14 cellular contexts compared by ENCODE assay signal in genomic region chr5:138552700-138553099, GRCh38. TPM values are rescaled to one million over a fixed set of nuclear protein-coding genes. Genes with fewer than 3 reads are reported as not detected.
DNase-seq lines count a peak whose midpoint lies in the region; ATAC-seq and TF ChIP-seq lines count a peak whose summit lies in the region.
"Had no signal": no experiment of that assay in that cellular context is flagged by ENCODE, and none has a peak within 500 bp of the region (broad histone marks: within the 10 kb centered on the region; RNA-seq: fewer than 3 reads in every experiment).

No MANE protein-coding gene starts in this region.

- H3K27me3 Mint-ChIP-seq in activated naive CD8-positive, alpha-beta T cell treated with anti-CD3 and anti-CD28 coated beads, Interleukin-2, amount 10 ng/mL, durations not matched to agents 7 days and 5 days, result no peaks in the 10 kb centered on the region
- no peaks in the 10 kb centered on the region for H3K27me3 Mint-ChIP-seq in activated naive CD8-positive, alpha-beta T cell treated with anti-CD3 and anti-CD28 coated beads, Interleukin-2, amount 50 U/mL, for 24 hours
- H3K27me3 Mint-ChIP-seq: CD4-positive, CD25-positive, alpha-beta regulatory T cell; T-cell had no signal

- no peak overlapping the region for H3K9ac ChIP-seq in DND-41 (ENCODE audit: low read depth, low read length)

- ATAC-seq in activated naive CD8-positive, alpha-beta T cell treated with anti-CD3 and anti-CD28 coated beads, Interleukin-2, amount 10 ng/mL, durations not matched to agents 7 days and 5 days (ENCODE audit: low read depth), result no peak
- ATAC-seq in activated naive CD8-positive, alpha-beta T cell treated with anti-CD3 and anti-CD28 coated beads, Interleukin-2, amount 50 U/mL, for 24 hours, result no peak
- ATAC-seq in DND-41 (ENCODE audit: insufficient read depth, low read depth) (peak; percentile 6; the same call in 1 of the 3 replicates), psoas muscle (peak in 3 of 4 donors; percentile 7 to 15 (median 7))
- ATAC-seq: T-cell had no signal

- no peaks in the 10 kb centered on the region for H3K4me1 ChIP-seq in DND-41 (ENCODE audit: insufficient read depth, low read length)
- H3K4me1 ChIP-seq in psoas muscle, result peaks cover 9% of the 10 kb centered on the region

- peaks cover 23% of the 10 kb centered on the region for H3K36me3 Mint-ChIP-seq in activated naive CD8-positive, alpha-beta T cell treated with anti-CD3 and anti-CD28 coated beads, Interleukin-2, amount 10 ng/mL, durations not matched to agents 7 days and 5 days
- H3K36me3 Mint-ChIP-seq in activated naive CD8-positive, alpha-beta T cell treated with anti-CD3 and anti-CD28 coated beads, Interleukin-2, amount 50 U/mL, for 24 hours (ENCODE audit: low read depth), result peaks cover 48% of the 10 kb centered on the region

- no peak for TF ChIP-seq CTCF in DND-41 (IDR thresholded peaks at IDR 0.05; ENCODE audit: borderline replicate concordance, extremely low read depth, low read length, poor library complexity, severe bottlenecking)
- no peak for TF ChIP-seq CTCF in RWPE1 (conservative IDR thresholded peaks at IDR 0.05; ENCODE audit: low read depth)
- TF ChIP-seq CTCF in psoas muscle (IDR thresholded peaks at IDR 0.05), result no peak

- H3K27me3 ChIP-seq in DND-41 (ENCODE audit: insufficient read depth, low read length, poor library complexity) (no peaks in the 10 kb centered on the region), psoas muscle (ENCODE audit: insufficient read depth in 3 of 3, low read length in 2 of 3) (no peaks in the 10 kb centered on the region)

- peaks cover 11% of the 10 kb centered on the region for H3K4me1 Mint-ChIP-seq in activated naive CD8-positive, alpha-beta T cell treated with anti-CD3 and anti-CD28 coated beads, Interleukin-2, amount 10 ng/mL, durations not matched to agents 7 days and 5 days
- peaks cover 13% of the 10 kb centered on the region for H3K4me1 Mint-ChIP-seq in activated naive CD8-positive, alpha-beta T cell treated with anti-CD3 and anti-CD28 coated beads, Interleukin-2, amount 50 U/mL, for 24 hours

- H3K36me3 ChIP-seq in DND-41 (ENCODE audit: insufficient read depth, low read length) (peaks cover 46% of the 10 kb centered on the region), psoas muscle (ENCODE audit: insufficient read depth in 1 of 2, low read depth in 1 of 2) (peaks cover 18 to 53% of the 10 kb centered on the region in 2 donors)

- H3K27ac ChIP-seq in DND-41 (ENCODE audit: low read length), result no peak overlapping the region
- H3K27ac ChIP-seq in RWPE1, result peak overlapping the region; percentile 31
- no peak overlapping the region for H3K27ac ChIP-seq in psoas muscle

- H3K79me2 ChIP-seq in DND-41 (ENCODE audit: insufficient read depth, low read length), result peaks cover 15% of the 10 kb centered on the region; the same call in 1 of the 2 replicates

- no peak for DNase-seq in activated naive CD8-positive, alpha-beta T cell treated with anti-CD3 and anti-CD28 coated beads, Interleukin-2, amount 10 ng/mL, durations not matched to agents 7 days and 5 days
- DNase-seq in activated naive CD8-positive, alpha-beta T cell treated with anti-CD3 and anti-CD28 coated beads, Interleukin-2, amount 50 U/mL, for 24 hours, result no peak
- DNase-seq in DND-41 (no peak), RWPE1 (ENCODE audit: low spot score) (no peak), psoas muscle (no peak), NCI-H1105 (lab: John Stamatoyannopoulos, UW) (no peak), HEK293T (ENCODE audit: extremely low spot score) (no peak), putamen (ENCODE audit: low spot score) (no peak)
- DNase-seq: CD4-positive, CD25-positive, alpha-beta regulatory T cell; DMS79 treated with DMSO at 0.1 percent for 48 hours; IMR-90; NCI-H187 treated with DMSO at 0.1 percent for 48 hours; NCI-H446; T-cell had no signal

- 90 to 95% (median 91%) methylated on average over 4 of the region's 4 CpGs for WGBS in psoas muscle, 3 donors

- intact Hi-C loops in psoas muscle (cut with DNase I), result no loop called here

- CTCF ChIA-PET in RWPE1 (lab: Yijun Ruan, JAX) (no interaction called here), HEK293T (lab: Yijun Ruan, JAX) (no interaction called here)

- no peak overlapping the region for H3K4me3 Mint-ChIP-seq in activated naive CD8-positive, alpha-beta T cell treated with anti-CD3 and anti-CD28 coated beads, Interleukin-2, amount 10 ng/mL, durations not matched to agents 7 days and 5 days
- H3K4me3 Mint-ChIP-seq in activated naive CD8-positive, alpha-beta T cell treated with anti-CD3 and anti-CD28 coated beads, Interleukin-2, amount 50 U/mL, for 24 hours, result no peak overlapping the region
- H3K4me3 Mint-ChIP-seq: T-cell had no signal

- H3K4me3 ChIP-seq in DND-41 (ENCODE audit: low read depth in 1 of 2, low read length in 2 of 2) (no peak overlapping the region), psoas muscle (no peak overlapping the region)

- H3K27ac Mint-ChIP-seq in activated naive CD8-positive, alpha-beta T cell treated with anti-CD3 and anti-CD28 coated beads, Interleukin-2, amount 10 ng/mL, durations not matched to agents 7 days and 5 days, result peak overlapping the region; percentile 16
- no peak overlapping the region for H3K27ac Mint-ChIP-seq in activated naive CD8-positive, alpha-beta T cell treated with anti-CD3 and anti-CD28 coated beads, Interleukin-2, amount 50 U/mL, for 24 hours
- H3K27ac Mint-ChIP-seq: T-cell had no signal

- no peaks in the 10 kb centered on the region for H3K9me3 Mint-ChIP-seq in activated naive CD8-positive, alpha-beta T cell treated with anti-CD3 and anti-CD28 coated beads, Interleukin-2, amount 10 ng/mL, durations not matched to agents 7 days and 5 days
- H3K9me3 Mint-ChIP-seq in activated naive CD8-positive, alpha-beta T cell treated with anti-CD3 and anti-CD28 coated beads, Interleukin-2, amount 50 U/mL, for 24 hours, result no peaks in the 10 kb centered on the region
- H3K9me3 Mint-ChIP-seq: T-cell had no signal

- H3K9me3 ChIP-seq in DND-41 (ENCODE audit: insufficient read depth, low read length, severe bottlenecking), result no peaks in the 10 kb centered on the region
- H3K9me3 ChIP-seq in psoas muscle, result no peaks in the 10 kb centered on the region

- H3K4me2 ChIP-seq in DND-41 (ENCODE audit: insufficient read depth, low read length), result no peak overlapping the region

- H4K20me1 ChIP-seq in DND-41 (ENCODE audit: insufficient read depth, low read length), result peaks cover 8% of the 10 kb centered on the region; the same call in 1 of the 2 replicates

- POLR2A ChIA-PET in activated naive CD8-positive, alpha-beta T cell treated with anti-CD3 and anti-CD28 coated beads, Interleukin-2, amount 10 ng/mL, durations not matched to agents 7 days and 5 days (lab: Charles Lee), result interaction anchor here (0.7 to 1.7 kb wide), 3 partner anchors 10 to 118 kb away, joined by 4 to 6 read pairs (median 5); partner anchors contain the start of gene ETF1
- POLR2A ChIA-PET in RWPE1 (lab: Yijun Ruan, JAX; ENCODE audit: low non-redundant PET) (interaction anchor here (1.0 kb wide), 1 partner anchor 9 kb away, joined by 3 read pairs; the partner anchor contains the start of gene ETF1), HEK293T (lab: Yijun Ruan, JAX) (interaction anchor here (1.0 to 4.2 kb wide), 2 partner anchors 10 to 16 kb away, joined by 4 to 34 read pairs; partner anchors contain the start of gene ETF1)

- no peak overlapping the region for H2AFZ ChIP-seq in DND-41 (ENCODE audit: low read depth, low read length)

TF ChIP-seq in HEK293T, 16 proteins besides CTCF, POLR2A, EP300 and RAD21:
- TF ChIP-seq FOXM1 (IDR thresholded peaks at IDR 0.05; ENCODE audit: borderline replicate concordance) (no peak), SP1 (IDR thresholded peaks at IDR 0.05) (no peak), SUZ12 (IDR thresholded peaks at IDR 0.05) (no peak), L3MBTL2 (conservative IDR thresholded peaks at IDR 0.05) (no peak), FOXK2 (IDR thresholded peaks at IDR 0.05) (no peak), HDGF (IDR thresholded peaks at IDR 0.05; ENCODE audit: borderline replicate concordance) (no peak), ARNT (IDR thresholded peaks at IDR 0.05) (no peak), TARDBP (IDR thresholded peaks at IDR 0.05) (no peak), BHLHE40 (IDR thresholded peaks at IDR 0.05; ENCODE audit: borderline replicate concordance) (no peak), ZNF384 (IDR thresholded peaks at IDR 0.05) (no peak), ELF4 (IDR thresholded peaks at IDR 0.05) (no peak), LEF1 (IDR thresholded peaks at IDR 0.05; ENCODE audit: borderline replicate concordance) (no peak), CTBP1 (IDR thresholded peaks at IDR 0.05; ENCODE audit: borderline replicate concordance) (no peak)

RNA-seq across cellular contexts. Expression of gene ETF1, which starts 9.7 kb away (rescaled TPM):
- total RNA-seq in activated naive CD8-positive, alpha-beta T cell treated with anti-CD3 and anti-CD28 coated beads, Interleukin-2, amount 10 ng/mL, durations not matched to agents 7 days and 5 days, result 10 to 100 TPM; 65.2 to 68.1 TPM
- total RNA-seq in psoas muscle, result 100 to 1,000 TPM in 3 of 4 donors, 10 to 100 TPM in 1; 84.2 to 174 (median 150) TPM
- polyA plus RNA-seq in psoas muscle, result 100 to 1,000 TPM in 2 of 3 donors, 10 to 100 TPM in 1; 72.3 to 212 (median 157) TPM

RNA-seq across cellular contexts. Expression of gene HSPA9, which starts 22.5 kb away (rescaled TPM):
- 100 to 1,000 TPM; 168 to 183 TPM for total RNA-seq in activated naive CD8-positive, alpha-beta T cell treated with anti-CD3 and anti-CD28 coated beads, Interleukin-2, amount 10 ng/mL, durations not matched to agents 7 days and 5 days
- total RNA-seq in psoas muscle, result 100 to 1,000 TPM; 321 to 498 (median 441) TPM
- polyA plus RNA-seq in psoas muscle, result 100 to 1,000 TPM; 289 to 718 (median 626) TPM

Comparison
In these comparisons a context has a peak if more than half of its experiments do, and no peak if none do; other contexts are left out.
1. ATAC-seq: peak in DND-41 (single experiment) and psoas muscle (3 of 4); none in activated naive CD8-positive, alpha-beta T cell treated with anti-CD3 and anti-CD28 coated beads, Interleukin-2, amount 10 ng/mL, durations not matched to agents 7 days and 5 days (single experiment) and activated naive CD8-positive, alpha-beta T cell treated with anti-CD3 and anti-CD28 coated beads, Interleukin-2, amount 50 U/mL, for 24 hours (single experiment).